19 cellular contexts compared by ENCODE assay signal in genomic region chr12:75439930-75440329, GRCh38. TPM values are rescaled to one million over a fixed set of nuclear protein-coding genes. Genes with fewer than 3 reads are reported as not detected.
"Had no signal": no experiment of that assay in that cellular context is flagged by ENCODE, and none has a peak within 500 bp of the region (broad histone marks: within the 10 kb centered on the region; RNA-seq: fewer than 3 reads in every experiment).

No MANE protein-coding gene starts in this region.

- DNase-seq: KBM-7, MV-4-11, NCI-H1048, NCI-H1105, NCI-H1417 treated with DMSO at 0.1 percent for 48 hours, NCI-H146, NCI-H1694 treated with DMSO at 0.1 percent for 48 hours, NCI-H1930, NCI-H2081, NCI-H2107, NCI-H2227 treated with DMSO at 0.1 percent for 48 hours, NCI-H524, NCI-H526 treated with DMSO at 0.1 percent for 48 hours, NCI-H748 treated with DMSO at 0.1 percent for 48 hours, Right ventricle myocardium superior, RPMI8226, SIG-M5 had no signal

RNA-seq across cellular contexts. Expression of gene GLIPR1L2, which starts 49.0 kb away (rescaled TPM):
- total RNA-seq: HT-29, SK-MEL-5 had no signal
